ENCODE assay signal across 23 cellular contexts in genomic region chr5:173669483-173669882, GRCh38. TPM values are rescaled to one million over a fixed set of nuclear protein-coding genes. Genes with fewer than 3 reads are reported as not detected.
DNase-seq lines count a peak whose midpoint lies in the region; TF ChIP-seq lines count a peak whose summit lies in the region.
"Had no signal": no experiment of that assay in that cellular context is flagged by ENCODE, and none has a peak within 500 bp of the region (broad histone marks: within the 10 kb centered on the region; RNA-seq: fewer than 3 reads in every experiment).

No MANE protein-coding gene starts in this region.

- H3K36me3 ChIP-seq in H7 (replicated peaks; ENCODE audit: control insufficient read depth, insufficient read depth, low read length), result no peaks in the 10 kb centered on the region; the same call in 1 of the 2 replicates
- no peaks in the 10 kb centered on the region for H3K36me3 ChIP-seq in iPS DF 6.9 (ENCODE audit: control insufficient read depth, insufficient read depth, low read length)
- no peaks in the 10 kb centered on the region for H3K36me3 ChIP-seq in parathyroid adenoma (ENCODE audit: control insufficient read depth, insufficient read depth, low read length)
- H3K36me3 ChIP-seq: left ventricle myocardium inferior, prostate gland, tibial nerve had no signal

- CTCF ChIA-PET in RWPE1 (lab: Yijun Ruan, JAX), result interaction anchor here (0.6 to 1.0 kb wide), 2 partner anchors 11 to 98 kb away, joined by 3 to 4 read pairs; no protein-coding TSS in a partner anchor

- H3K27ac ChIP-seq in angular gyrus (ENCODE audit: low read depth, low read length) (peak overlapping the region; percentile 12), iPS DF 6.9 (ENCODE audit: low read length) (peak overlapping the region; percentile 57), parathyroid adenoma (peak overlapping the region; percentile 99), RWPE1 (no peak overlapping the region)
- H3K27ac ChIP-seq: SK-N-MC had no signal

- H3K4me3 ChIP-seq in H7 (ENCODE audit: insufficient read depth, low read depth, low read length) (no peak overlapping the region), iPS DF 6.9 (ENCODE audit: low read length) (no peak overlapping the region), parathyroid adenoma (ENCODE audit: low read depth, low read length) (no peak overlapping the region)
- H3K4me3 ChIP-seq: left ventricle myocardium inferior, prostate gland, SK-N-MC, tibial nerve had no signal

- H2AFZ ChIP-seq in parathyroid adenoma, result no peak overlapping the region

- TF ChIP-seq CTCF in parathyroid adenoma (IDR thresholded peaks at IDR 0.05) (no peak), RWPE1 (conservative IDR thresholded peaks at IDR 0.05; ENCODE audit: low read depth) (no peak)

- peak overlapping the region; percentile 50 for H3K4me2 ChIP-seq in parathyroid adenoma (ENCODE audit: low read length)

- H3K9me3 ChIP-seq in iPS DF 6.9 (ENCODE audit: control insufficient read depth, insufficient read depth, low read length) (no peaks in the 10 kb centered on the region), parathyroid adenoma (ENCODE audit: control insufficient read depth, low read length) (no peaks in the 10 kb centered on the region)
- H3K9me3 ChIP-seq: prostate gland had no signal

- no peaks in the 10 kb centered on the region for H3K79me2 ChIP-seq in parathyroid adenoma

- H3K9ac ChIP-seq in parathyroid adenoma, result no peak overlapping the region

- no CpG with 5 or more reads among the region's 3 CpGs for WGBS in iPS DF 6.9 (ENCODE audit: insufficient coverage, insufficient read length)

- no peaks in the 10 kb centered on the region for H3K27me3 ChIP-seq in H7 (ENCODE audit: control insufficient read depth, insufficient read depth, low read length)
- no peaks in the 10 kb centered on the region for H3K27me3 ChIP-seq in iPS DF 6.9 (ENCODE audit: control insufficient read depth, insufficient read depth, low read length)
- no peaks in the 10 kb centered on the region for H3K27me3 ChIP-seq in parathyroid adenoma (ENCODE audit: control insufficient read depth, insufficient read depth, low read length)

- DNase-seq in H7 (peak; percentile 59), iPS DF 6.9 (ENCODE audit: low read depth, low spot score) (no peak), RWPE1 (ENCODE audit: low spot score) (no peak), ecto neural progenitor cell (ENCODE audit: low spot score) (no peak), NCI-H2171 treated with DMSO at 0.1 percent for 48 hours (lab: John Stamatoyannopoulos, UW) (no peak)
- DNase-seq in stimulated activated CD4-positive, alpha-beta T cell treated with anti-CD3 and anti-CD28 coated beads, Interleukin-4, amount 100 ng/mL, for 4 hours, result no peak
- DNase-seq: ACHN; activated CD4-positive, CD25-positive, alpha-beta regulatory T cell; activated T-cell treated with anti-CD3 and anti-CD28 coated beads, Interleukin-2, amount 50 U/mL, for 72 hours; DMS153; hypothalamus; left ventricle myocardium inferior; NCI-H1092 treated with DMSO at 0.1 percent for 48 hours; NCI-H1694 treated with DMSO at 0.1 percent for 48 hours; NCI-H2171; NCI-H510A treated with DMSO at 0.1 percent for 48 hours; stimulated activated CD4-positive, alpha-beta T cell treated with anti-CD3 and anti-CD28 coated beads, Interleukin-2, amount 100 ng/mL, for 48 hours; T-helper 1 cell had no signal

- H3K4me1 ChIP-seq in iPS DF 6.9 (ENCODE audit: control insufficient read depth, insufficient read depth, low read length) (peaks cover 5% of the 10 kb centered on the region; the same call in 1 of the 2 replicates), parathyroid adenoma (peaks cover 72% of the 10 kb centered on the region)
- H3K4me1 ChIP-seq: prostate gland had no signal

- POLR2A ChIA-PET in RWPE1 (lab: Yijun Ruan, JAX; ENCODE audit: low non-redundant PET), result no interaction called here

RNA-seq across cellular contexts. Expression of gene BOD1, which starts 53.0 kb away (rescaled TPM):
- total RNA-seq in H7 (2014; rRNA removed; shearing (Covaris generic)), result 140 and 168 TPM in 2 replicates
